ENCODE assay signal across 1 cellular context in genomic region chr1:24966724-24967346, GRCh38.
A peak's percentile ranks its signal among the peaks of the same experiment; 100 is the strongest.
TF ChIP-seq lines count a peak whose summit lies in the region.

No MANE protein-coding gene starts in this region.

TF ChIP-seq in HepG2, 621 proteins besides CTCF, POLR2A, EP300 and RAD21 (continued from another document):
- no peak for TF ChIP-seq ZNF296 (CRISPR knock-in tag; conservative IDR thresholded peaks at IDR 0.05)
- no peak for TF ChIP-seq MTF2 (CRISPR knock-in tag; IDR thresholded peaks at IDR 0.05; ENCODE audit: borderline replicate concordance)
- TF ChIP-seq GRHL1 (CRISPR knock-in tag; conservative IDR thresholded peaks at IDR 0.05): no peak
- TF ChIP-seq CEBPG (CRISPR knock-in tag; IDR thresholded peaks at IDR 0.05): 0 out of 2 replicates have a peak, but pooled peaks have one; percentile 5
- TF ChIP-seq ZFP36L1 (CRISPR knock-in tag; IDR thresholded peaks at IDR 0.05): no peak
- no peak for TF ChIP-seq SMARCC2 (IDR thresholded peaks at IDR 0.05)
- TF ChIP-seq ZNF800 (CRISPR knock-in tag; IDR thresholded peaks at IDR 0.05): no peak
- TF ChIP-seq ZNF577 (CRISPR knock-in tag; IDR thresholded peaks at IDR 0.05; ENCODE audit: borderline replicate concordance, low read depth): no peak
- TF ChIP-seq FOXK2 (IDR thresholded peaks at IDR 0.05): no peak
- TF ChIP-seq PHF5A (CRISPR knock-in tag; IDR thresholded peaks at IDR 0.05; ENCODE audit: low read depth, unreplicated experiment): no peak
